19 cellular contexts compared by ENCODE assay signal in genomic region chr2:48442610-48443360, GRCh38.
"Had no signal": no experiment of that assay in that cellular context is flagged by ENCODE, and none has a peak within 500 bp of the region (broad histone marks: within the 10 kb centered on the region; RNA-seq: fewer than 3 reads in every experiment).

No MANE protein-coding gene starts in this region.

- H3K4me3 ChIP-seq: cardiac muscle cell, gastroesophageal sphincter, lung, psoas muscle, upper lobe of right lung had no signal

- H3K9me3 ChIP-seq: gastroesophageal sphincter, heart right ventricle, psoas muscle, upper lobe of right lung had no signal

- H3K27ac ChIP-seq: cardiac muscle cell, gastroesophageal sphincter, heart right ventricle, psoas muscle, upper lobe of right lung had no signal

- ATAC-seq: activated CD8-positive, alpha-beta T cell treated with anti-CD3 and anti-CD28 coated beads, Interleukin-2, amount 10 ng/mL, durations not matched to agents 7 days and 5 days; activated naive CD4-positive, alpha-beta T cell treated with anti-CD3 and anti-CD28 coated beads, Interleukin-2, amount 50 U/mL, for 72 hours; gastroesophageal sphincter; heart right ventricle; left cardiac atrium; psoas muscle; sciatic nerve; stimulated activated naive CD8-positive, alpha-beta T cell treated with anti-CD3 and anti-CD28 coated beads, Interleukin-15, Interleukin-2, amounts not matched to agents 100 U/mL and 50 U/mL, for 24 hours; upper lobe of right lung had no signal

- H3K27me3 Mint-ChIP-seq: activated B cell treated with CpG ODN at 0.5 μM for 24 hours had no signal

- H3K9me3 Mint-ChIP-seq: activated B cell treated with CpG ODN at 0.5 μM for 24 hours; activated naive CD4-positive, alpha-beta T cell treated with anti-CD3 and anti-CD28 coated beads, Interleukin-2, amount 50 U/mL, for 72 hours; neural crest cell had no signal

- H3K4me3 Mint-ChIP-seq: activated B cell treated with CpG ODN at 0.5 μM for 24 hours; activated CD8-positive, alpha-beta T cell treated with anti-CD3 and anti-CD28 coated beads, Interleukin-2, amount 10 ng/mL, durations not matched to agents 7 days and 5 days; neural crest cell had no signal

- H3K36me3 ChIP-seq: cardiac muscle cell, upper lobe of right lung had no signal

- H3K27me3 ChIP-seq: cardiac muscle cell, dorsolateral prefrontal cortex, gastroesophageal sphincter, heart right ventricle, upper lobe of right lung had no signal

- DNase-seq: activated B cell treated with CpG ODN at 0.5 μM for 24 hours; activated CD4-positive, alpha-beta T cell treated with anti-CD3 and anti-CD28 coated beads for 48 hours; activated CD8-positive, alpha-beta memory T cell treated with anti-CD3 and anti-CD28 coated beads, Interleukin-2, amount 50 U/mL, for 4 hours; activated CD8-positive, alpha-beta T cell treated with anti-CD3 and anti-CD28 coated beads, Interleukin-2, amount 10 ng/mL, durations not matched to agents 7 days and 5 days; activated gamma-delta T cell; activated T-cell treated with anti-CD3 and anti-CD28 coated beads, Interleukin-2, amount 50 U/mL, for 48 hours; dorsolateral prefrontal cortex; heart right ventricle; left cardiac atrium; midbrain; psoas muscle; stimulated activated naive CD8-positive, alpha-beta T cell treated with anti-CD3 and anti-CD28 coated beads, Interleukin-15, Interleukin-2, amounts not matched to agents 100 U/mL and 50 U/mL, for 24 hours; upper lobe of right lung had no signal

- H3K27ac Mint-ChIP-seq: activated B cell treated with CpG ODN at 0.5 μM for 24 hours; activated CD8-positive, alpha-beta T cell treated with anti-CD3 and anti-CD28 coated beads, Interleukin-2, amount 10 ng/mL, durations not matched to agents 7 days and 5 days; activated naive CD4-positive, alpha-beta T cell treated with anti-CD3 and anti-CD28 coated beads, Interleukin-2, amount 50 U/mL, for 72 hours had no signal

- H3K4me1 ChIP-seq: psoas muscle had no signal
